Comparison of ENCODE assay signal across 9 cellular contexts in genomic region chrY:21585449-21585848, GRCh38. TPM values are rescaled to one million over a fixed set of nuclear protein-coding genes. Genes with fewer than 3 reads are reported as not detected.
"Had no signal": no experiment of that assay in that cellular context is flagged by ENCODE, and none has a peak within 500 bp of the region (broad histone marks: within the 10 kb centered on the region; RNA-seq: fewer than 3 reads in every experiment).

No MANE protein-coding gene starts in this region.

- FAIRE-seq: H1, H54, HepG2 had no signal

- H3K27ac Mint-ChIP-seq: GM23338, H9, IgD-negative memory B cell had no signal

- H3K4me1 Mint-ChIP-seq: GM23338, H9, IgD-negative memory B cell had no signal

- DNase-seq: H9, HCEC 1CT had no signal

- H3K27ac ChIP-seq: HL-60 had no signal

- H3K9me3 Mint-ChIP-seq: H9, IgD-negative memory B cell had no signal

- ATAC-seq: GM23338, HepG2 had no signal

- H3K27me3 Mint-ChIP-seq: IgD-negative memory B cell had no signal

- H3K36me3 Mint-ChIP-seq: IgD-negative memory B cell had no signal

- H3K4me3 Mint-ChIP-seq: GM23338, H9, IgD-negative memory B cell had no signal

- H3K4me3 ChIP-seq: GM23338 had no signal

RNA-seq across cellular contexts. Expression of gene RBMY1A1, which starts 50.8 kb away (rescaled TPM):
- total RNA-seq: GM23338, H1, H9, HepG2, HT1080 had no signal
